8 cellular contexts compared by ENCODE assay signal in the genomic region with DNA sequence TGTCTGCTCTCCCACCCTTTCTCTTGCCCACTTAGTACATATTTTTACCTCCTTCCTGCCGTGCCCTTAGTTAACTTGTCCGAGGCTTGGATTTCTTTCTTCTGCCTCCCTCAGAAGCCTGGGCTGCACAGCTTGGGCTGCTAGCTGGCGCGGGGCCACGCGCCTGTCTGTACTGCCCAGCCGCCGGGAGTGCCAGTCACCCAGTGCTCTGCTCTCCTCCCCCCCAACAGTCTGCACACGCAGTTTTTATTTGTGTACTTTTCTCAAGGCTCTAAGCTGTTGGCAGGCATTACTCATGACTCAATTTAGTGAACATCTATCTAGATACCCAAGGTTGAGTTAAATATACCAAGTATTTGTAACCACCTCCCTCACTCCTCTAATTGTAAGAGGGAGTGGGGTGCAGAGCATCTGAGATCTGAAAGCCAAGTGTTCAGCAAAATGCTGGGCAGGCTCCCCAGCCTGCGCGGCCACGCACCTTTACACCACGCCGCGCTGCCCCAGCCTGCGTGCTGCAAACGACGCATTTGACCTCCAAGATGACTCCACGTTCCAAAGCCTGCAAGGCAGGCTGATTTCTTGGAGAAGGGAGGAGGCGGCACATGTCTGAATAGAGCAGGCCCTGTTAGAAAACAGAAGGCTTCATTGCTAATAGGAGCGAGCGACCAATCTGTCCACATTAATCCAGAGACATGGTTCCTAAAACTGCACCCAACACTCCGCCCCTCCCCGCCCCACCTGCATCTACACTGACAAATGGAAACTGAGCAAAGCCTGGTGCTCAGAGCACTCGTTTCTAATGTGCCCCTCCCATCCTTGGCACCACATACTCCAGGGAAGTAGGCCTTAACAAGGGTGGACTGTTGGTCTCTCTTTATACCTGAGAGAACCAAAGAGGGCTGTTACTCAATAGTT.
DNase-seq lines count a peak whose midpoint lies in the region; ATAC-seq and TF ChIP-seq lines count a peak whose summit lies in the region.

No MANE protein-coding gene starts in this region.

- peak overlapping the region; percentile 58 for H3K27ac Mint-ChIP-seq in nephron progenitor cell

- TF ChIP-seq CTCF in epithelial cell of esophagus (IDR thresholded peaks at IDR 0.05; ENCODE audit: insufficient read depth, low read depth, low read length, missing control alignments), result no peak
- no peak for TF ChIP-seq CTCF in nephron progenitor cell (IDR thresholded peaks at IDR 0.05)

- H3K36me3 Mint-ChIP-seq in nephron progenitor cell (ENCODE audit: low read depth), result peaks cover 17% of the 10 kb centered on the region

- no peak overlapping the region for H3K4me3 Mint-ChIP-seq in nephron progenitor cell

- peak; percentile 96 for DNase-seq in Ammon's horn (ENCODE audit: low spot score)
- peak; percentile 93 for DNase-seq in NCI-H226
- DNase-seq in epithelial cell of esophagus (ENCODE audit: low read depth), result peak; percentile 57
- no peak for DNase-seq in nephron progenitor cell

- no peak overlapping the region for H3K4me3 ChIP-seq in epithelial cell of esophagus (ENCODE audit: low read length)

- H3K27me3 Mint-ChIP-seq in nephron progenitor cell (ENCODE audit: low read depth, poor library complexity), result peaks cover 5% of the 10 kb centered on the region

- H3K9me3 Mint-ChIP-seq in nephron progenitor cell, result no peaks in the 10 kb centered on the region

- ATAC-seq in GM21717 (IDR thresholded peaks at IDR 0.05; ENCODE audit: unreplicated experiment), result no peak
- ATAC-seq in GM21447 (IDR thresholded peaks at IDR 0.05; ENCODE audit: unreplicated experiment), result no peak
- no peak for ATAC-seq in GM21515 (IDR thresholded peaks at IDR 0.05; ENCODE audit: unreplicated experiment)
- ATAC-seq in GM21786 (IDR thresholded peaks at IDR 0.05; ENCODE audit: unreplicated experiment), result no peak

- H3K4me1 Mint-ChIP-seq in nephron progenitor cell, result peaks cover 48% of the 10 kb centered on the region
